Comparison of ENCODE assay signal across 1 cellular context in genomic region chr1:228918335-228918734, GRCh38.
TF ChIP-seq lines count a peak whose summit lies in the region.

No MANE protein-coding gene starts in this region.

TF ChIP-seq in HepG2, 621 proteins besides CTCF, POLR2A, EP300 and RAD21 (continued from another document and continues in another):
- TF ChIP-seq USF2 (IDR thresholded peaks at IDR 0.05; ENCODE audit: low read depth, low read length) (no peak), USF2 (CRISPR knock-in tag; IDR thresholded peaks at IDR 0.05; ENCODE audit: borderline replicate concordance) (no peak), RELA (CRISPR knock-in tag; IDR thresholded peaks at IDR 0.05) (no peak), ZNF782 (CRISPR knock-in tag; IDR thresholded peaks at IDR 0.05; ENCODE audit: borderline replicate concordance) (no peak), TOPORS (CRISPR knock-in tag; IDR thresholded peaks at IDR 0.05) (no peak), ZNF768 (CRISPR knock-in tag; IDR thresholded peaks at IDR 0.05) (no peak), ZNF790 (CRISPR knock-in tag; IDR thresholded peaks at IDR 0.05; ENCODE audit: borderline replicate concordance) (no peak), KDM3A (CRISPR knock-in tag; IDR thresholded peaks at IDR 0.05; ENCODE audit: low read depth) (no peak), SNAI1 (CRISPR knock-in tag; IDR thresholded peaks at IDR 0.05; ENCODE audit: borderline replicate concordance) (no peak), ZNF138 (CRISPR knock-in tag; IDR thresholded peaks at IDR 0.05; ENCODE audit: low read depth) (no peak), ERF (CRISPR knock-in tag; IDR thresholded peaks at IDR 0.05) (0 out of 2 replicates have a peak, but pooled peaks have one; percentile 35), ZBTB42 (CRISPR knock-in tag; IDR thresholded peaks at IDR 0.05) (no peak), SOX5 (CRISPR knock-in tag; IDR thresholded peaks at IDR 0.05; ENCODE audit: borderline replicate concordance) (no peak; the same call in 1 of the 2 replicates), DDIT3 (CRISPR knock-in tag; IDR thresholded peaks at IDR 0.05) (no peak), SKI (IDR thresholded peaks at IDR 0.05; ENCODE audit: partially characterized antibody) (no peak), ZNF569 (CRISPR knock-in tag; IDR thresholded peaks at IDR 0.05; ENCODE audit: borderline replicate concordance) (no peak), NFIB (CRISPR knock-in tag; IDR thresholded peaks at IDR 0.05; ENCODE audit: borderline replicate concordance) (no peak), EED (CRISPR knock-in tag; IDR thresholded peaks at IDR 0.05) (no peak), SAFB2 (CRISPR knock-in tag; IDR thresholded peaks at IDR 0.05; ENCODE audit: borderline replicate concordance, low read depth) (no peak), GTF2F1 (IDR thresholded peaks at IDR 0.05; ENCODE audit: low read length) (no peak), ZNF766 (CRISPR knock-in tag; IDR thresholded peaks at IDR 0.05; ENCODE audit: borderline replicate concordance) (no peak), ARID5B (CRISPR knock-in tag; IDR thresholded peaks at IDR 0.05) (peak; percentile 56)
- TF ChIP-seq, protein P1, sequence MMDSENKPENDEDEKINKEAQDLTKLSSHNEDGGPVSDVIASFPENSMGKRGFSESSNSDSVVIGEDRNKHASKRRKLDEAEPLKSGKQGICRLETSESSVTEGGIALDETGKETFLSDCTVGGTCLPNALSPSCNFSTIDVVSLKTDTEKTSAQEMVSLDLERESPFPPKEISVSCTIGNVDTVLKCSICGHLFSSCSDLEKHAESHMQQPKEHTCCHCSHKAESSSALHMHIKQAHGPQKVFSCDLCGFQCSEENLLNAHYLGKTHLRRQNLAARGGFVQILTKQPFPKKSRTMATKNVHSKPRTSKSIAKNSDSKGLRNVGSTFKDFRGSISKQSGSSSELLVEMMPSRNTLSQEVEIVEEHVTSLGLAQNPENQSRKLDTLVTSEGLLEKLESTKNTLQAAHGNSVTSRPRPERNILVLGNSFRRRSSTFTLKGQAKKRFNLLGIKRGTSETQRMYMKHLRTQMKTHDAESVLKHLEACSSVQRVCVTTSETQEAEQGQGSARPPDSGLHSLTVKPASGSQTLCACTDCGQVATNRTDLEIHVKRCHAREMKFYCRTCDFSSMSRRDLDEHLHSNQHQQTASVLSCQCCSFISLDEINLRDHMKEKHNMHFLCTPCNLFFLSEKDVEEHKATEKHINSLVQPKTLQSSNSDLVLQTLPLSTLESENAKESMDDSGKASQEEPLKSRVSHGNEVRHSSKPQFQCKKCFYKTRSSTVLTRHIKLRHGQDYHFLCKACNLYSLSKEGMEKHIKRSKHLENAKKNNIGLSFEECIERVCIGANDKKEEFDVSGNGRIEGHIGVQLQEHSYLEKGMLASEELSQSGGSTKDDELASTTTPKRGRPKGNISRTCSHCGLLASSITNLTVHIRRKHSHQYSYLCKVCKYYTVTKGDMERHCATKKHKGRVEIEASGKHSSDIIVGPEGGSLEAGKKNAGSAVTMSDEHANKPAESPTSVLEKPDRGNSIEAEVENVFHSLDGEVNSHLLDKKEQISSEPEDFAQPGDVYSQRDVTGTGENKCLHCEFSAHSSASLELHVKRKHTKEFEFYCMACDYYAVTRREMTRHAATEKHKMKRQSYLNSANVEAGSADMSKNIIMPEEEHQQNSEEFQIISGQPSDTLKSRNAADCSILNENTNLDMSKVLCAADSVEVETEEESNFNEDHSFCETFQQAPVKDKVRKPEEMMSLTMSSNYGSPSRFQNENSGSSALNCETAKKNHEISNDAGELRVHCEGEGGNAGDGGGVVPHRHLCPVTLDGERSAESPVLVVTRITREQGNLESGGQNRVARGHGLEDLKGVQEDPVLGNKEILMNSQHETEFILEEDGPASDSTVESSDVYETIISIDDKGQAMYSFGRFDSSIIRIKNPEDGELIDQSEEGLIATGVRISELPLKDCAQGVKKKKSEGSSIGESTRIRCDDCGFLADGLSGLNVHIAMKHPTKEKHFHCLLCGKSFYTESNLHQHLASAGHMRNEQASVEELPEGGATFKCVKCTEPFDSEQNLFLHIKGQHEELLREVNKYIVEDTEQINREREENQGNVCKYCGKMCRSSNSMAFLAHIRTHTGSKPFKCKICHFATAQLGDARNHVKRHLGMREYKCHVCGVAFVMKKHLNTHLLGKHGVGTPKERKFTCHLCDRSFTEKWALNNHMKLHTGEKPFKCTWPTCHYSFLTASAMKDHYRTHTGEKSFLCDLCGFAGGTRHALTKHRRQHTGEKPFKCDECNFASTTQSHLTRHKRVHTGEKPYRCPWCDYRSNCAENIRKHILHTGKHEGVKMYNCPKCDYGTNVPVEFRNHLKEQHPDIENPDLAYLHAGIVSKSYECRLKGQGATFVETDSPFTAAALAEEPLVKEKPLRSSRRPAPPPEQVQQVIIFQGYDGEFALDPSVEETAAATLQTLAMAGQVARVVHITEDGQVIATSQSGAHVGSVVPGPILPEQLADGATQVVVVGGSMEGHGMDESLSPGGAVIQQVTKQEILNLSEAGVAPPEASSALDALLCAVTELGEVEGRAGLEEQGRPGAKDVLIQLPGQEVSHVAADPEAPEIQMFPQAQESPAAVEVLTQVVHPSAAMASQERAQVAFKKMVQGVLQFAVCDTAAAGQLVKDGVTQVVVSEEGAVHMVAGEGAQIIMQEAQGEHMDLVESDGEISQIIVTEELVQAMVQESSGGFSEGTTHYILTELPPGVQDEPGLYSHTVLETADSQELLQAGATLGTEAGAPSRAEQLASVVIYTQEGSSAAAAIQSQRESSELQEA (CRISPR knock-in tag; IDR thresholded peaks at IDR 0.05; ENCODE audit: not compliant biosample characterization), result no peak
- TF ChIP-seq, protein P2, sequence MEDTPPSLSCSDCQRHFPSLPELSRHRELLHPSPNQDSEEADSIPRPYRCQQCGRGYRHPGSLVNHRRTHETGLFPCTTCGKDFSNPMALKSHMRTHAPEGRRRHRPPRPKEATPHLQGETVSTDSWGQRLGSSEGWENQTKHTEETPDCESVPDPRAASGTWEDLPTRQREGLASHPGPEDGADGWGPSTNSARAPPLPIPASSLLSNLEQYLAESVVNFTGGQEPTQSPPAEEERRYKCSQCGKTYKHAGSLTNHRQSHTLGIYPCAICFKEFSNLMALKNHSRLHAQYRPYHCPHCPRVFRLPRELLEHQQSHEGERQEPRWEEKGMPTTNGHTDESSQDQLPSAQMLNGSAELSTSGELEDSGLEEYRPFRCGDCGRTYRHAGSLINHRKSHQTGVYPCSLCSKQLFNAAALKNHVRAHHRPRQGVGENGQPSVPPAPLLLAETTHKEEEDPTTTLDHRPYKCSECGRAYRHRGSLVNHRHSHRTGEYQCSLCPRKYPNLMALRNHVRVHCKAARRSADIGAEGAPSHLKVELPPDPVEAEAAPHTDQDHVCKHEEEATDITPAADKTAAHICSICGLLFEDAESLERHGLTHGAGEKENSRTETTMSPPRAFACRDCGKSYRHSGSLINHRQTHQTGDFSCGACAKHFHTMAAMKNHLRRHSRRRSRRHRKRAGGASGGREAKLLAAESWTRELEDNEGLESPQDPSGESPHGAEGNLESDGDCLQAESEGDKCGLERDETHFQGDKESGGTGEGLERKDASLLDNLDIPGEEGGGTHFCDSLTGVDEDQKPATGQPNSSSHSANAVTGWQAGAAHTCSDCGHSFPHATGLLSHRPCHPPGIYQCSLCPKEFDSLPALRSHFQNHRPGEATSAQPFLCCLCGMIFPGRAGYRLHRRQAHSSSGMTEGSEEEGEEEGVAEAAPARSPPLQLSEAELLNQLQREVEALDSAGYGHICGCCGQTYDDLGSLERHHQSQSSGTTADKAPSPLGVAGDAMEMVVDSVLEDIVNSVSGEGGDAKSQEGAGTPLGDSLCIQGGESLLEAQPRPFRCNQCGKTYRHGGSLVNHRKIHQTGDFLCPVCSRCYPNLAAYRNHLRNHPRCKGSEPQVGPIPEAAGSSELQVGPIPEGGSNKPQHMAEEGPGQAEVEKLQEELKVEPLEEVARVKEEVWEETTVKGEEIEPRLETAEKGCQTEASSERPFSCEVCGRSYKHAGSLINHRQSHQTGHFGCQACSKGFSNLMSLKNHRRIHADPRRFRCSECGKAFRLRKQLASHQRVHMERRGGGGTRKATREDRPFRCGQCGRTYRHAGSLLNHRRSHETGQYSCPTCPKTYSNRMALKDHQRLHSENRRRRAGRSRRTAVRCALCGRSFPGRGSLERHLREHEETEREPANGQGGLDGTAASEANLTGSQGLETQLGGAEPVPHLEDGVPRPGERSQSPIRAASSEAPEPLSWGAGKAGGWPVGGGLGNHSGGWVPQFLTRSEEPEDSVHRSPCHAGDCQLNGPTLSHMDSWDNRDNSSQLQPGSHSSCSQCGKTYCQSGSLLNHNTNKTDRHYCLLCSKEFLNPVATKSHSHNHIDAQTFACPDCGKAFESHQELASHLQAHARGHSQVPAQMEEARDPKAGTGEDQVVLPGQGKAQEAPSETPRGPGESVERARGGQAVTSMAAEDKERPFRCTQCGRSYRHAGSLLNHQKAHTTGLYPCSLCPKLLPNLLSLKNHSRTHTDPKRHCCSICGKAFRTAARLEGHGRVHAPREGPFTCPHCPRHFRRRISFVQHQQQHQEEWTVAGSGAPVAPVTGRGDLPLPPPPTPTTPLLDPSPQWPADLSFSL (CRISPR knock-in tag; IDR thresholded peaks at IDR 0.05), result no peak
- TF ChIP-seq, protein P3, sequence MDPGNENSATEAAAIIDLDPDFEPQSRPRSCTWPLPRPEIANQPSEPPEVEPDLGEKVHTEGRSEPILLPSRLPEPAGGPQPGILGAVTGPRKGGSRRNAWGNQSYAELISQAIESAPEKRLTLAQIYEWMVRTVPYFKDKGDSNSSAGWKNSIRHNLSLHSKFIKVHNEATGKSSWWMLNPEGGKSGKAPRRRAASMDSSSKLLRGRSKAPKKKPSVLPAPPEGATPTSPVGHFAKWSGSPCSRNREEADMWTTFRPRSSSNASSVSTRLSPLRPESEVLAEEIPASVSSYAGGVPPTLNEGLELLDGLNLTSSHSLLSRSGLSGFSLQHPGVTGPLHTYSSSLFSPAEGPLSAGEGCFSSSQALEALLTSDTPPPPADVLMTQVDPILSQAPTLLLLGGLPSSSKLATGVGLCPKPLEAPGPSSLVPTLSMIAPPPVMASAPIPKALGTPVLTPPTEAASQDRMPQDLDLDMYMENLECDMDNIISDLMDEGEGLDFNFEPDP (CRISPR knock-in tag; conservative IDR thresholded peaks at IDR 0.05), result no peak
